16 cellular contexts compared by ENCODE assay signal in the genomic region with DNA sequence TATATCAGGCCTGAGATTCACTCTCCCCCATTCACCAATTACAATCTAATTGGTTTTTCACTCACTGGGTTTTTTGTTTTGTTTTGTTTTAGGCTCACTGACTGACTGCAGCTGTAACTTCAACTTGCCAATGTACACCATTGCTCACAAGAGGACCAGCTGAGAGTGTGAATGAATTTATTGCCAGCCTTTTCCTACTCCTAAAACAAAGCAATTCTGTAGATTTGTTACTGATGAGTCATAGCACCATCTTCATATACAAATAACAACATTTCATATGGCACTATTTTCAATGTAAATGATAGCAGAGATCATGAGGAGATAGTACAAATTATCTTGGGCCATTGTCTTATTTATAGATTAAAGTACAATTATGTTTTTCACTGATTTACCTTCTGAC.
"Had no signal": no experiment of that assay in that cellular context is flagged by ENCODE, and none has a peak within 500 bp of the region (broad histone marks: within the 10 kb centered on the region; RNA-seq: fewer than 3 reads in every experiment).

No MANE protein-coding gene starts in this region.

- H3K27me3 Mint-ChIP-seq: activated CD4-positive, alpha-beta memory T cell treated with anti-CD3 and anti-CD28 coated beads for 36 hours had no signal

- H3K4me1 ChIP-seq: esophagus muscularis mucosa, right lobe of liver, stomach, upper lobe of right lung had no signal

- DNase-seq: activated CD4-positive, alpha-beta memory T cell treated with anti-CD3 and anti-CD28 coated beads for 36 hours; activated CD8-positive, alpha-beta memory T cell treated with anti-CD3 and anti-CD28 coated beads, Interleukin-2, amount 10 ng/mL, durations not matched to agents 7 days and 5 days; activated naive CD4-positive, alpha-beta T cell treated with anti-CD3 and anti-CD28 coated beads, Interleukin-2, amount 10 ng/mL, durations not matched to agents 7 days and 5 days; activated T-cell treated with anti-CD3 and anti-CD28 coated beads, Interleukin-2, amount 50 U/mL, for 1 hour; kidney glomerular epithelial cell; right lobe of liver; stimulated activated CD4-positive, alpha-beta T cell treated with anti-CD3 and anti-CD28 coated beads, Interleukin-12 subunit alpha, Interleukin-12 subunit beta, amount 100 ng/mL, for 4 hours; stimulated activated CD4-positive, alpha-beta T cell treated with anti-CD3 and anti-CD28 coated beads, Interleukin-2, amount 100 ng/mL, for 24 hours; stomach; T1000; upper lobe of right lung had no signal

- H3K4me3 Mint-ChIP-seq: activated CD4-positive, alpha-beta memory T cell treated with anti-CD3 and anti-CD28 coated beads for 36 hours; activated CD8-positive, alpha-beta memory T cell treated with anti-CD3 and anti-CD28 coated beads, Interleukin-2, amount 10 ng/mL, durations not matched to agents 7 days and 5 days; activated naive CD4-positive, alpha-beta T cell treated with anti-CD3 and anti-CD28 coated beads, Interleukin-2, amount 10 ng/mL, durations not matched to agents 7 days and 5 days; mesothelial cell of epicardium had no signal

- H3K9me3 ChIP-seq: esophagus muscularis mucosa, right lobe of liver, stomach, thoracic aorta, upper lobe of right lung had no signal

- H3K27ac Mint-ChIP-seq: activated CD4-positive, alpha-beta memory T cell treated with anti-CD3 and anti-CD28 coated beads for 36 hours; activated CD8-positive, alpha-beta memory T cell treated with anti-CD3 and anti-CD28 coated beads, Interleukin-2, amount 10 ng/mL, durations not matched to agents 7 days and 5 days; activated naive CD4-positive, alpha-beta T cell treated with anti-CD3 and anti-CD28 coated beads, Interleukin-2, amount 10 ng/mL, durations not matched to agents 7 days and 5 days; mesothelial cell of epicardium had no signal

- H3K9me3 Mint-ChIP-seq: activated CD4-positive, alpha-beta memory T cell treated with anti-CD3 and anti-CD28 coated beads for 36 hours; activated naive CD4-positive, alpha-beta T cell treated with anti-CD3 and anti-CD28 coated beads, Interleukin-2, amount 10 ng/mL, durations not matched to agents 7 days and 5 days; mesothelial cell of epicardium had no signal

- H3K4me1 Mint-ChIP-seq: activated CD8-positive, alpha-beta memory T cell treated with anti-CD3 and anti-CD28 coated beads, Interleukin-2, amount 10 ng/mL, durations not matched to agents 7 days and 5 days; activated naive CD4-positive, alpha-beta T cell treated with anti-CD3 and anti-CD28 coated beads, Interleukin-2, amount 10 ng/mL, durations not matched to agents 7 days and 5 days; mesothelial cell of epicardium had no signal

- H3K36me3 ChIP-seq: cardiac muscle cell, esophagus muscularis mucosa, right lobe of liver, stomach, thoracic aorta, upper lobe of right lung had no signal

- H3K27me3 ChIP-seq: cardiac muscle cell, esophagus muscularis mucosa, right lobe of liver, stomach, upper lobe of right lung had no signal

- H3K36me3 Mint-ChIP-seq: activated CD4-positive, alpha-beta memory T cell treated with anti-CD3 and anti-CD28 coated beads for 36 hours; activated CD8-positive, alpha-beta memory T cell treated with anti-CD3 and anti-CD28 coated beads, Interleukin-2, amount 10 ng/mL, durations not matched to agents 7 days and 5 days; activated naive CD4-positive, alpha-beta T cell treated with anti-CD3 and anti-CD28 coated beads, Interleukin-2, amount 10 ng/mL, durations not matched to agents 7 days and 5 days; mesothelial cell of epicardium had no signal

- ATAC-seq: activated CD8-positive, alpha-beta memory T cell treated with anti-CD3 and anti-CD28 coated beads, Interleukin-2, amount 10 ng/mL, durations not matched to agents 7 days and 5 days; right lobe of liver; upper lobe of right lung had no signal

- H3K4me3 ChIP-seq: cardiac muscle cell, esophagus muscularis mucosa, right lobe of liver, stomach, thoracic aorta, upper lobe of right lung had no signal

- H3K27ac ChIP-seq: cardiac muscle cell, esophagus muscularis mucosa, right lobe of liver, stomach, thoracic aorta, upper lobe of right lung, VCaP had no signal
